Comparison of ENCODE assay signal across 9 cellular contexts in the genomic region with DNA sequence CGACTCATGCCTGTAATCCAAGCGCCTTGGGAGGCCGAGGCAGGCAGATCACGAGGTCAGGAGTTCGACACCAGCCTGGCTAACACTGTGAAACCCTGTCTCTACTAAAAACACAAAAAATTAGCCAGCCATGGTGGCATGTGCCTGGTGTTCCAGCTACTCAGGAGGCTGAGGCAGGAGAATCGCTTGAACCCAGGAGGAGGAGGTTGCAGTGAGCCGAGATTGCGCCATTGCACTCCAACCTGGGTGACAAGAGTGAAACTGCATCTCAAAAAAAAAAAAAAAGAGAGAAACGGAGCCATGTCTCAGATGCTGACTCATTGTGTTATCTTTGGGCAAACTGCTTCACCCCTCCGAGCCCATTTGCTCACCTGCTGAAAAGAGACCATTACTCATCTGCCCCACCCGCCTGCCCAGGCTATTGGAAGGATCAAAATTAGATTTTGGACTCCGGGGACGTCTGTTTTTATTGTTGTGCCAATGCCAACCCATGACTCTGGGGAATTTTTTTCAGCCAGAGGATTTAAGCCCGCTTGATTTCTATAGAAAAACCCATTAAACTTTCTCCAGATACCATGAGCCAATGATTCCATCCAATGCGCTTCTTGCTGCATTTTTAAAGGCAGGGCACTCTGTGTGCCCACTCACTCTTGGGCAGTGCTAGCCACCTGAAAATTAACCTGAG. TPM values are rescaled to one million over a fixed set of nuclear protein-coding genes. Genes with fewer than 3 reads are reported as not detected.
DNase-seq lines count a peak whose midpoint lies in the region; ATAC-seq, FAIRE-seq and TF ChIP-seq lines count a peak whose summit lies in the region.
"Had no signal": no experiment of that assay in that cellular context is flagged by ENCODE, and none has a peak within 500 bp of the region (broad histone marks: within the 10 kb centered on the region; RNA-seq: fewer than 3 reads in every experiment).

No MANE protein-coding gene starts in this region.

- TF ChIP-seq POLR2A in testis (IDR thresholded peaks at IDR 0.05), result no peak

- DNase-seq in activated CD4-positive, CD25-positive, alpha-beta regulatory T cell (lab: John Stamatoyannopoulos, UW), result no peak
- DNase-seq in NCI-H1436 (lab: John Stamatoyannopoulos, UW) (peak; percentile 16), bronchial epithelial cell (ENCODE audit: low read depth) (peak; percentile 97), testis (no peak), D341Med (ENCODE audit: low spot score) (no peak)
- DNase-seq: NCI-H1694 had no signal

- intact Hi-C loops in testis (cut with DNase I; ENCODE audit: low total_unique reads), result no loop called here

- H3K4me1 ChIP-seq in skeletal muscle tissue (ENCODE audit: control insufficient read depth in 3 of 3, insufficient read depth in 3 of 3, low read length in 3 of 3) (no peaks in the 10 kb centered on the region), testis (no peaks in the 10 kb centered on the region)

- no peak overlapping the region for H3K4me3 ChIP-seq in bronchial epithelial cell (ENCODE audit: low read depth, low read length)
- H3K4me3 ChIP-seq in skeletal muscle tissue (ENCODE audit: low read length in 3 of 3), result no peak overlapping the region
- H3K4me3 ChIP-seq in testis, result no peak overlapping the region

- no peaks in the 10 kb centered on the region for H3K9me3 ChIP-seq in skeletal muscle tissue (ENCODE audit: control insufficient read depth in 3 of 3, low read length in 3 of 3)
- H3K9me3 ChIP-seq in testis, result no peaks in the 10 kb centered on the region

- H3K9ac ChIP-seq in skeletal muscle tissue (ENCODE audit: low read depth in 1 of 3, low read length in 3 of 3), result no peak overlapping the region

- no peak for FAIRE-seq in bronchial epithelial cell (lab: Jason Lieb, UNC)

- 76 to 78% methylated on average over 15 of the region's 15 CpGs for WGBS in testis, 2 donors

- ATAC-seq in activated CD4-positive, CD25-positive, alpha-beta regulatory T cell treated with anti-CD3 and anti-CD28 coated beads, Interleukin-2, amount 50 U/mL, for 24 hours, result peak; percentile 76 to 84
- ATAC-seq in HG03565 (IDR thresholded peaks at IDR 0.05; ENCODE audit: unreplicated experiment), result no peak

- H3K27me3 ChIP-seq in bronchial epithelial cell (ENCODE audit: control insufficient read depth, insufficient read depth, low read length), result no peaks in the 10 kb centered on the region
- H3K27me3 ChIP-seq in skeletal muscle tissue (ENCODE audit: control insufficient read depth in 3 of 3, insufficient read depth in 3 of 3, low read length in 3 of 3), result peaks cover 0 to under 1% (median 0%) of the 10 kb centered on the region in 3 donors
- no peaks in the 10 kb centered on the region for H3K27me3 ChIP-seq in testis

- TF ChIP-seq CTCF in bronchial epithelial cell (IDR thresholded peaks at IDR 0.05; ENCODE audit: insufficient read depth, low read length, severe bottlenecking) (no peak), testis (IDR thresholded peaks at IDR 0.05) (no peak)

- H3K36me3 ChIP-seq in bronchial epithelial cell (ENCODE audit: control insufficient read depth, insufficient read depth, low read length), result no peaks in the 10 kb centered on the region
- no peaks in the 10 kb centered on the region for H3K36me3 ChIP-seq in skeletal muscle tissue (ENCODE audit: control insufficient read depth in 3 of 3, insufficient read depth in 3 of 3, low read length in 3 of 3)
- H3K36me3 ChIP-seq in testis (ENCODE audit: low read depth, missing control alignments), result no peaks in the 10 kb centered on the region

- H3K27ac ChIP-seq in skeletal muscle tissue (ENCODE audit: low read depth, low read length) (peak overlapping the region; percentile 25), testis (no peak overlapping the region)

RNA-seq across cellular contexts. Expression of a gene that starts 16.5 kb away (rescaled TPM):
- total RNA-seq in bronchial epithelial cell (0.77 and 1.8 TPM in 2 replicates), skeletal muscle tissue (not detected), testis (under 1 TPM in 1 of 2 donors, not detected in 1; 0.99 TPM)
- polyA plus RNA-seq in testis (ENCODE audit: insufficient read depth, low read depth, low replicate concordance), result not detected

RNA-seq across cellular contexts. Expression of a gene that starts 48.2 kb away (rescaled TPM):
- total RNA-seq in bronchial epithelial cell, result 0.26 and 0.53 TPM in 2 replicates
- not detected for total RNA-seq in skeletal muscle tissue
- total RNA-seq in testis, result 1 to 10 TPM; 1.5 to 2.0 TPM
- polyA plus RNA-seq in testis (ENCODE audit: insufficient read depth, low read depth, low replicate concordance), result 2.1 TPM

Comparison
In these comparisons a context has a peak if more than half of its experiments do, and no peak if none do; other contexts are left out.
1. DNase-seq: peak in NCI-H1436 (single experiment) and bronchial epithelial cell (single experiment); none in activated CD4-positive, CD25-positive, alpha-beta regulatory T cell (0 of 4), testis (single experiment) and D341Med (single experiment).